Comparison of ENCODE assay signal across 1 cellular context in genomic region chr5:133052317-133053175, GRCh38.
TF ChIP-seq lines count a peak whose summit lies in the region.

No MANE protein-coding gene starts in this region.

TF ChIP-seq in H1, 55 proteins besides CTCF, POLR2A, EP300 and RAD21 (continued from another document):
- no peak for TF ChIP-seq CHD2 (IDR thresholded peaks at IDR 0.05; ENCODE audit: low read length)
- TF ChIP-seq USF2 (IDR thresholded peaks at IDR 0.05; ENCODE audit: low read length) = 0 out of 2 replicates have a peak, but pooled peaks have one; percentile 2
- no peak for TF ChIP-seq MAFK (IDR thresholded peaks at IDR 0.05; ENCODE audit: low read depth, low read length)
- TF ChIP-seq SUZ12 (IDR thresholded peaks at IDR 0.05; ENCODE audit: low read length) = no peak
- TF ChIP-seq SAP30 (IDR thresholded peaks at IDR 0.05; ENCODE audit: insufficient read depth, insufficient replicate concordance, low read length) = peak; percentile 46
- no peak for TF ChIP-seq CHD7 (IDR thresholded peaks at IDR 0.05; ENCODE audit: insufficient replicate concordance, low read length)
- TF ChIP-seq HDAC2 (IDR thresholded peaks at IDR 0.05; ENCODE audit: borderline replicate concordance in 1 of 2, low read depth in 2 of 2, low read length in 2 of 2) = 0 out of 4 replicates have a peak, but pooled peaks of 1 of the 2 experiments have one; percentile 23
- TF ChIP-seq ASH2L (IDR thresholded peaks at IDR 0.05; ENCODE audit: low read length) = no peak
- no peak for TF ChIP-seq E2F6 (IDR thresholded peaks at IDR 0.05)
- peak in 1 of 2 experiments; percentile 51; a peak in 1 of 4 replicates for TF ChIP-seq SIN3A (conservative IDR thresholded peaks at IDR 0.05 in 1 of 2, IDR thresholded peaks at IDR 0.05 in 1 of 2; ENCODE audit: low read depth in 1 of 2, low read length in 2 of 2)
- TF ChIP-seq MAX (IDR thresholded peaks at IDR 0.05) = 0 out of 2 replicates have a peak, but pooled peaks have one; percentile 42
- TF ChIP-seq TAF7 (optimal IDR thresholded peaks at IDR 0.05; ENCODE audit: borderline replicate concordance, low read depth, low read length) = no peak
- no peak for TF ChIP-seq ATF3 (IDR thresholded peaks at IDR 0.05; ENCODE audit: insufficient read depth, low read depth, low read length)
- no peak for TF ChIP-seq EGR1 (IDR thresholded peaks at IDR 0.05; ENCODE audit: borderline replicate concordance, low read depth, low read length)
- TF ChIP-seq BACH1 (IDR thresholded peaks at IDR 0.05; ENCODE audit: low read length) = peak; percentile 19; the same call in 1 of the 2 replicates
- no peak for TF ChIP-seq CBX5 (IDR thresholded peaks at IDR 0.05; ENCODE audit: low read depth, low read length)
- no peak for TF ChIP-seq TCF12 (IDR thresholded peaks at IDR 0.05; ENCODE audit: low read depth, low read length)
- no peak for TF ChIP-seq KDM1A (IDR thresholded peaks at IDR 0.05; ENCODE audit: borderline replicate concordance, low read length)
- TF ChIP-seq BCL11A (IDR thresholded peaks at IDR 0.05; ENCODE audit: low read depth in 2 of 2, low read length in 2 of 2) = no peak
- TF ChIP-seq KDM4A (IDR thresholded peaks at IDR 0.05; ENCODE audit: low read depth, low read length, severe bottlenecking) = peak; percentile 7
- no peak for TF ChIP-seq CBX8 (IDR thresholded peaks at IDR 0.05; ENCODE audit: borderline replicate concordance, low read depth, low read length)
- no peak for TF ChIP-seq SP1 (IDR thresholded peaks at IDR 0.05; ENCODE audit: low read depth, low read length)
- TF ChIP-seq JUN (IDR thresholded peaks at IDR 0.05; ENCODE audit: low read depth, low read length) = no peak
- TF ChIP-seq FOSL1 (IDR thresholded peaks at IDR 0.05; ENCODE audit: insufficient read depth, low read depth, low read length) = no peak
- no peak for TF ChIP-seq CTBP2 (IDR thresholded peaks at IDR 0.05; ENCODE audit: borderline replicate concordance, insufficient read depth, insufficient read length, low read length)
- no peak for TF ChIP-seq YY1 (IDR thresholded peaks at IDR 0.05; ENCODE audit: low read depth, low read length)
- TF ChIP-seq EZH2 (IDR thresholded peaks at IDR 0.05; ENCODE audit: low read depth, low read length, severe bottlenecking) = no peak
- no peak for TF ChIP-seq HDAC6 (IDR thresholded peaks at IDR 0.05; ENCODE audit: low read depth, low read length)
- TF ChIP-seq TBP (IDR thresholded peaks at IDR 0.05; ENCODE audit: low read depth, low read length) = peak; percentile 39; the same call in 1 of the 2 replicates
- no peak for TF ChIP-seq RFX5 (IDR thresholded peaks at IDR 0.05; ENCODE audit: borderline replicate concordance, low read depth, low read length)
- TF ChIP-seq KDM5A (IDR thresholded peaks at IDR 0.05; ENCODE audit: low read length) = no peak; the same call in 1 of the 2 replicates
- no peak for TF ChIP-seq ATF2 (IDR thresholded peaks at IDR 0.05; ENCODE audit: low read length)
- no peak for TF ChIP-seq GTF2F1 (IDR thresholded peaks at IDR 0.05; ENCODE audit: borderline replicate concordance, low read depth, low read length)
- TF ChIP-seq TEAD4 (IDR thresholded peaks at IDR 0.05; ENCODE audit: low read depth, low read length) = no peak
